Comparison of ENCODE assay signal across 15 cellular contexts in genomic region chr7:24408798-24409428, GRCh38.
DNase-seq lines count a peak whose midpoint lies in the region; ATAC-seq and TF ChIP-seq lines count a peak whose summit lies in the region.
"Had no signal": no experiment of that assay in that cellular context is flagged by ENCODE, and none has a peak within 500 bp of the region (broad histone marks: within the 10 kb centered on the region; RNA-seq: fewer than 3 reads in every experiment).

No MANE protein-coding gene starts in this region.

- peak overlapping the region; percentile 6; the same call in 1 of the 2 replicates for H3K27ac ChIP-seq in HUES64 (ENCODE audit: low read depth, low read length)
- H3K27ac ChIP-seq: GM23248 had no signal

- H3K9me3 Mint-ChIP-seq in WTC11, result peaks cover 39% of the 10 kb centered on the region

- TF ChIP-seq CTCF in WTC11 (IDR thresholded peaks at IDR 0.05), result no peak
- no peak for TF ChIP-seq CTCF in GM10248 (IDR thresholded peaks at IDR 0.05; ENCODE audit: control extremely low read depth, extremely low read depth, low read depth, missing control alignments)

- POLR2A ChIA-PET in WTC11 (lab: Charles Lee) (interaction anchor here (0.6 to 1.2 kb wide), 2 partner anchors 10 to 165 kb away, joined by 3 read pairs; no protein-coding TSS in a partner anchor), GM10248 (lab: Yijun Ruan, JAX) (no interaction called here)

- H3K36me3 Mint-ChIP-seq in WTC11, result peaks cover 52% of the 10 kb centered on the region
- H3K36me3 Mint-ChIP-seq: CD4-positive, alpha-beta memory T cell had no signal

- H3K4me1 Mint-ChIP-seq in WTC11, result peaks cover 64% of the 10 kb centered on the region

- H3K27me3 Mint-ChIP-seq in WTC11 (ENCODE audit: low read depth), result peaks cover 25% of the 10 kb centered on the region

- CTCF ChIA-PET in WTC11 (lab: Charles Lee), result interaction anchor here (1.0 to 5.9 kb wide), 4 partner anchors 16 to 179 kb away, joined by 3 to 43 read pairs (median 4); no protein-coding TSS in a partner anchor
- CTCF ChIA-PET in GM10248 (lab: Yijun Ruan, JAX), result interaction anchor here (1.4 to 1.5 kb wide), 2 partner anchors 47 to 119 kb away, joined by 3 read pairs; no protein-coding TSS in a partner anchor

- no peaks in the 10 kb centered on the region for H3K27me3 ChIP-seq in HUES64 (ENCODE audit: insufficient read depth, low read length)

- WGBS in HUES64, result 85% methylated on average over 8 of the region's 9 CpGs

- peak overlapping the region; percentile 82 for H3K27ac Mint-ChIP-seq in WTC11

- peaks cover 32% of the 10 kb centered on the region for H3K4me1 ChIP-seq in HUES64 (ENCODE audit: insufficient read depth, low read length)

- H3K9me3 ChIP-seq in HUES64 (ENCODE audit: insufficient read depth, low read depth, low read length), result peaks cover 5% of the 10 kb centered on the region; the same call in 1 of the 2 replicates

- DNase-seq in WTC11 (ENCODE audit: low spot score) (no peak), left kidney (ENCODE audit: low read depth, low spot score) (peak; percentile 35), hepatic stellate cell (ENCODE audit: low spot score) (no peak), NCI-H345 (lab: John Stamatoyannopoulos, UW) (no peak), GM10248 (ENCODE audit: extremely low spot score) (no peak)
- DNase-seq: C1 segment of cervical spinal cord; Calu3; CD4-positive, alpha-beta memory T cell; COR-L47; DMS53; DMS79 treated with DMSO at 0.1 percent for 48 hours; GF-D8; GM23248; HCEC 1CT had no signal

- ATAC-seq in WTC11, result peak; percentile 9

- peaks cover 21% of the 10 kb centered on the region for H3K36me3 ChIP-seq in HUES64 (ENCODE audit: insufficient read depth, low read length)

- no peak overlapping the region for H3K9ac ChIP-seq in HUES64 (ENCODE audit: low read depth, low read length)
- H3K9ac ChIP-seq: GM23248 had no signal

- no peak overlapping the region for H3K4me3 ChIP-seq in HUES64 (ENCODE audit: low read length)
- H3K4me3 ChIP-seq: GM23248 had no signal

- H3K4me3 Mint-ChIP-seq in WTC11, result 0 out of 2 replicates have a peak overlapping the region, but pooled peaks have one; percentile 20
- H3K4me3 Mint-ChIP-seq: CD4-positive, alpha-beta memory T cell had no signal

TF ChIP-seq in WTC11, 78 proteins besides CTCF, POLR2A, EP300 and RAD21 (continues in another document):
- TF ChIP-seq, protein P1, sequence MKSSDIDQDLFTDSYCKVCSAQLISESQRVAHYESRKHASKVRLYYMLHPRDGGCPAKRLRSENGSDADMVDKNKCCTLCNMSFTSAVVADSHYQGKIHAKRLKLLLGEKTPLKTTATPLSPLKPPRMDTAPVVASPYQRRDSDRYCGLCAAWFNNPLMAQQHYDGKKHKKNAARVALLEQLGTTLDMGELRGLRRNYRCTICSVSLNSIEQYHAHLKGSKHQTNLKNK (CRISPR knock-in tag; IDR thresholded peaks at IDR 0.05), result peak; percentile 77; the same call in 1 of the 2 replicates
- TF ChIP-seq, protein P2, sequence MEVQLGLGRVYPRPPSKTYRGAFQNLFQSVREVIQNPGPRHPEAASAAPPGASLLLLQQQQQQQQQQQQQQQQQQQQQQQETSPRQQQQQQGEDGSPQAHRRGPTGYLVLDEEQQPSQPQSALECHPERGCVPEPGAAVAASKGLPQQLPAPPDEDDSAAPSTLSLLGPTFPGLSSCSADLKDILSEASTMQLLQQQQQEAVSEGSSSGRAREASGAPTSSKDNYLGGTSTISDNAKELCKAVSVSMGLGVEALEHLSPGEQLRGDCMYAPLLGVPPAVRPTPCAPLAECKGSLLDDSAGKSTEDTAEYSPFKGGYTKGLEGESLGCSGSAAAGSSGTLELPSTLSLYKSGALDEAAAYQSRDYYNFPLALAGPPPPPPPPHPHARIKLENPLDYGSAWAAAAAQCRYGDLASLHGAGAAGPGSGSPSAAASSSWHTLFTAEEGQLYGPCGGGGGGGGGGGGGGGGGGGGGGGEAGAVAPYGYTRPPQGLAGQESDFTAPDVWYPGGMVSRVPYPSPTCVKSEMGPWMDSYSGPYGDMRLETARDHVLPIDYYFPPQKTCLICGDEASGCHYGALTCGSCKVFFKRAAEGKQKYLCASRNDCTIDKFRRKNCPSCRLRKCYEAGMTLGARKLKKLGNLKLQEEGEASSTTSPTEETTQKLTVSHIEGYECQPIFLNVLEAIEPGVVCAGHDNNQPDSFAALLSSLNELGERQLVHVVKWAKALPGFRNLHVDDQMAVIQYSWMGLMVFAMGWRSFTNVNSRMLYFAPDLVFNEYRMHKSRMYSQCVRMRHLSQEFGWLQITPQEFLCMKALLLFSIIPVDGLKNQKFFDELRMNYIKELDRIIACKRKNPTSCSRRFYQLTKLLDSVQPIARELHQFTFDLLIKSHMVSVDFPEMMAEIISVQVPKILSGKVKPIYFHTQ (CRISPR knock-in tag; IDR thresholded peaks at IDR 0.05), result peak; percentile 26; the same call in 1 of the 2 replicates
- TF ChIP-seq ZNF425 (CRISPR knock-in tag; conservative IDR thresholded peaks at IDR 0.05) (peak; percentile 74), ELF4 (CRISPR knock-in tag; IDR thresholded peaks at IDR 0.05; ENCODE audit: low read depth) (no peak), SP1 (CRISPR knock-in tag; conservative IDR thresholded peaks at IDR 0.05) (no peak), ATF1 (CRISPR knock-in tag; IDR thresholded peaks at IDR 0.05) (no peak; the same call in 1 of the 2 replicates), NFATC4 (CRISPR knock-in tag; IDR thresholded peaks at IDR 0.05) (0 out of 2 replicates have a peak, but pooled peaks have one; percentile 6), PRRX2 (CRISPR knock-in tag; IDR thresholded peaks at IDR 0.05) (peak; percentile 39; the same call in 1 of the 2 replicates), ZNF416 (CRISPR knock-in tag; IDR thresholded peaks at IDR 0.05) (peak; percentile 40; the same call in 1 of the 2 replicates), ZNF671 (CRISPR knock-in tag; IDR thresholded peaks at IDR 0.05) (peak; percentile 51; the same call in 1 of the 2 replicates)
- TF ChIP-seq, protein P3, sequence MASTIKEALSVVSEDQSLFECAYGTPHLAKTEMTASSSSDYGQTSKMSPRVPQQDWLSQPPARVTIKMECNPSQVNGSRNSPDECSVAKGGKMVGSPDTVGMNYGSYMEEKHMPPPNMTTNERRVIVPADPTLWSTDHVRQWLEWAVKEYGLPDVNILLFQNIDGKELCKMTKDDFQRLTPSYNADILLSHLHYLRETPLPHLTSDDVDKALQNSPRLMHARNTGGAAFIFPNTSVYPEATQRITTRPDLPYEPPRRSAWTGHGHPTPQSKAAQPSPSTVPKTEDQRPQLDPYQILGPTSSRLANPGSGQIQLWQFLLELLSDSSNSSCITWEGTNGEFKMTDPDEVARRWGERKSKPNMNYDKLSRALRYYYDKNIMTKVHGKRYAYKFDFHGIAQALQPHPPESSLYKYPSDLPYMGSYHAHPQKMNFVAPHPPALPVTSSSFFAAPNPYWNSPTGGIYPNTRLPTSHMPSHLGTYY (CRISPR knock-in tag; IDR thresholded peaks at IDR 0.05), result peak; percentile 52; the same call in 1 of the 2 replicates
- TF ChIP-seq, protein P4, sequence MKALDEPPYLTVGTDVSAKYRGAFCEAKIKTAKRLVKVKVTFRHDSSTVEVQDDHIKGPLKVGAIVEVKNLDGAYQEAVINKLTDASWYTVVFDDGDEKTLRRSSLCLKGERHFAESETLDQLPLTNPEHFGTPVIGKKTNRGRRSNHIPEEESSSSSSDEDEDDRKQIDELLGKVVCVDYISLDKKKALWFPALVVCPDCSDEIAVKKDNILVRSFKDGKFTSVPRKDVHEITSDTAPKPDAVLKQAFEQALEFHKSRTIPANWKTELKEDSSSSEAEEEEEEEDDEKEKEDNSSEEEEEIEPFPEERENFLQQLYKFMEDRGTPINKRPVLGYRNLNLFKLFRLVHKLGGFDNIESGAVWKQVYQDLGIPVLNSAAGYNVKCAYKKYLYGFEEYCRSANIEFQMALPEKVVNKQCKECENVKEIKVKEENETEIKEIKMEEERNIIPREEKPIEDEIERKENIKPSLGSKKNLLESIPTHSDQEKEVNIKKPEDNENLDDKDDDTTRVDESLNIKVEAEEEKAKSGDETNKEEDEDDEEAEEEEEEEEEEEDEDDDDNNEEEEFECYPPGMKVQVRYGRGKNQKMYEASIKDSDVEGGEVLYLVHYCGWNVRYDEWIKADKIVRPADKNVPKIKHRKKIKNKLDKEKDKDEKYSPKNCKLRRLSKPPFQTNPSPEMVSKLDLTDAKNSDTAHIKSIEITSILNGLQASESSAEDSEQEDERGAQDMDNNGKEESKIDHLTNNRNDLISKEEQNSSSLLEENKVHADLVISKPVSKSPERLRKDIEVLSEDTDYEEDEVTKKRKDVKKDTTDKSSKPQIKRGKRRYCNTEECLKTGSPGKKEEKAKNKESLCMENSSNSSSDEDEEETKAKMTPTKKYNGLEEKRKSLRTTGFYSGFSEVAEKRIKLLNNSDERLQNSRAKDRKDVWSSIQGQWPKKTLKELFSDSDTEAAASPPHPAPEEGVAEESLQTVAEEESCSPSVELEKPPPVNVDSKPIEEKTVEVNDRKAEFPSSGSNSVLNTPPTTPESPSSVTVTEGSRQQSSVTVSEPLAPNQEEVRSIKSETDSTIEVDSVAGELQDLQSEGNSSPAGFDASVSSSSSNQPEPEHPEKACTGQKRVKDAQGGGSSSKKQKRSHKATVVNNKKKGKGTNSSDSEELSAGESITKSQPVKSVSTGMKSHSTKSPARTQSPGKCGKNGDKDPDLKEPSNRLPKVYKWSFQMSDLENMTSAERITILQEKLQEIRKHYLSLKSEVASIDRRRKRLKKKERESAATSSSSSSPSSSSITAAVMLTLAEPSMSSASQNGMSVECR (CRISPR knock-in tag; IDR thresholded peaks at IDR 0.05; ENCODE audit: borderline replicate concordance), result 0 out of 2 replicates have a peak, but pooled peaks have one; percentile 4
